Comparison of ENCODE assay signal across 1 cellular context in genomic region chr2:176128172-176129012, GRCh38.
TF ChIP-seq lines count a peak whose summit lies in the region.

No MANE protein-coding gene starts in this region.

TF ChIP-seq in HepG2, 621 proteins besides CTCF, POLR2A, EP300 and RAD21:
- TF ChIP-seq HMGXB3 (CRISPR knock-in tag; IDR thresholded peaks at IDR 0.05; ENCODE audit: borderline replicate concordance) (no peak), SAP130 (CRISPR knock-in tag; IDR thresholded peaks at IDR 0.05; ENCODE audit: low read depth) (no peak), ZNF766 (CRISPR knock-in tag; IDR thresholded peaks at IDR 0.05; ENCODE audit: borderline replicate concordance) (no peak), AGO1 (IDR thresholded peaks at IDR 0.05; ENCODE audit: low read depth, low read length, poor library complexity, severe bottlenecking) (no peak), ATF7 (IDR thresholded peaks at IDR 0.05) (no peak), ATF7 (CRISPR knock-in tag; IDR thresholded peaks at IDR 0.05) (no peak), POLR2G (IDR thresholded peaks at IDR 0.05; ENCODE audit: low read depth, low read length) (no peak), PRDM15 (CRISPR knock-in tag; IDR thresholded peaks at IDR 0.05) (no peak)
